In genomic region chr7:5750026-5750425, GRCh38 we compare ENCODE assay signal across 21 cellular contexts. TPM values are rescaled to one million over a fixed set of nuclear protein-coding genes. Genes with fewer than 3 reads are reported as not detected.
DNase-seq lines count a peak whose midpoint lies in the region; ATAC-seq and TF ChIP-seq lines count a peak whose summit lies in the region.
"Had no signal": no experiment of that assay in that cellular context is flagged by ENCODE, and none has a peak within 500 bp of the region (broad histone marks: within the 10 kb centered on the region; RNA-seq: fewer than 3 reads in every experiment).

No MANE protein-coding gene starts in this region.

- no peak overlapping the region for H2BK120ac ChIP-seq in mesendoderm (ENCODE audit: low read depth, low read length)

- H3K27me3 ChIP-seq in PC-3 (ENCODE audit: low read length), result no peaks in the 10 kb centered on the region
- H3K27me3 ChIP-seq in rectal smooth muscle tissue (ENCODE audit: control insufficient read depth, insufficient read depth, low read length), result no peaks in the 10 kb centered on the region
- no peaks in the 10 kb centered on the region for H3K27me3 ChIP-seq in mesendoderm (ENCODE audit: insufficient read depth, low read length, poor library complexity)
- no peaks in the 10 kb centered on the region for H3K27me3 ChIP-seq in vagina
- H3K27me3 ChIP-seq: gastroesophageal sphincter, testis had no signal

- H3K18ac ChIP-seq in mesendoderm (ENCODE audit: low read length), result no peak overlapping the region

- POLR2A ChIA-PET in PC-3 (lab: Charles Lee; ENCODE audit: unreplicated experiment), result no interaction called here
- POLR2A ChIA-PET in activated CD4-positive, alpha-beta T cell treated with anti-CD3 and anti-CD28 coated beads, Interleukin-2, amount 10 ng/mL, durations not matched to agents 7 days and 5 days (lab: Charles Lee), result no interaction called here

- no peaks in the 10 kb centered on the region for H3K79me1 ChIP-seq in mesendoderm (ENCODE audit: low read length)

- H3K27ac ChIP-seq in PC-3 (ENCODE audit: low read length) (no peak overlapping the region), rectal smooth muscle tissue (ENCODE audit: low read depth, low read length) (peak overlapping the region; percentile 8), mesendoderm (ENCODE audit: low read depth, low read length) (no peak overlapping the region), vagina (no peak overlapping the region)
- H3K27ac ChIP-seq: gastroesophageal sphincter, testis had no signal

- H3K4me2 ChIP-seq in PC-3 (ENCODE audit: low read length) (no peak overlapping the region), mesendoderm (ENCODE audit: low read length) (no peak overlapping the region)

- no peak overlapping the region for H4K5ac ChIP-seq in mesendoderm (ENCODE audit: low read length)

- H3K9ac ChIP-seq in PC-3 (ENCODE audit: low read length) (no peak overlapping the region), rectal smooth muscle tissue (ENCODE audit: low read length) (no peak overlapping the region), mesendoderm (ENCODE audit: low read length) (no peak overlapping the region)

- DNase-seq in GM03348 (ENCODE audit: low spot score), result peak; percentile 60
- DNase-seq in PC-3, result no peak
- peak; percentile 58 for DNase-seq in fibroblast of gingiva (ENCODE audit: low read depth)
- DNase-seq in epidermal melanocyte (ENCODE audit: insufficient read length, low spot score), result no peak
- DNase-seq in activated CD4-positive, alpha-beta T cell treated with anti-CD3 and anti-CD28 coated beads, Interleukin-2, amount 10 ng/mL, durations not matched to agents 7 days and 5 days, result no peak
- DNase-seq in mesendoderm, result no peak
- no peak for DNase-seq in vagina (ENCODE audit: extremely low spot score in 2 of 2)
- DNase-seq: activated CD4-positive, alpha-beta memory T cell treated with anti-CD3 and anti-CD28 coated beads, Interleukin-2, amount 10 ng/mL, durations not matched to agents 7 days and 5 days; activated naive CD4-positive, alpha-beta T cell treated with anti-CD3 and anti-CD28 coated beads for 36 hours; activated T-cell treated with anti-CD3 and anti-CD28 coated beads, Interleukin-2, amount 50 U/mL, for 1 hour; aorta; Calu3; EL; NCI-H1436; retina; SIG-M5; T-helper 2 cell; testis had no signal

- ATAC-seq in PC-3, result no peak
- ATAC-seq: gastroesophageal sphincter had no signal

- peaks cover 3% of the 10 kb centered on the region for H3K9me3 Mint-ChIP-seq in activated CD4-positive, alpha-beta T cell treated with anti-CD3 and anti-CD28 coated beads, Interleukin-2, amount 10 ng/mL, durations not matched to agents 7 days and 5 days
- H3K9me3 Mint-ChIP-seq: activated CD4-positive, alpha-beta memory T cell treated with anti-CD3 and anti-CD28 coated beads, Interleukin-2, amount 10 ng/mL, durations not matched to agents 7 days and 5 days had no signal

- no peak overlapping the region for H3K4ac ChIP-seq in mesendoderm (ENCODE audit: low read depth, low read length)

- peaks cover 32% of the 10 kb centered on the region for H3K36me3 Mint-ChIP-seq in activated CD4-positive, alpha-beta T cell treated with anti-CD3 and anti-CD28 coated beads, Interleukin-2, amount 10 ng/mL, durations not matched to agents 7 days and 5 days (ENCODE audit: low read depth)

- H3K56ac ChIP-seq in mesendoderm (ENCODE audit: low read length), result no peak overlapping the region

- TF ChIP-seq POLR2A in vagina (IDR thresholded peaks at IDR 0.05), result no peak

- H3K4me3 ChIP-seq in PC-3 (ENCODE audit: low read length), result no peak overlapping the region
- H3K4me3 ChIP-seq in rectal smooth muscle tissue (ENCODE audit: low read length), result no peak overlapping the region
- H3K4me3 ChIP-seq in mesendoderm (ENCODE audit: low read length), result no peak overlapping the region
- no peak overlapping the region for H3K4me3 ChIP-seq in vagina
- H3K4me3 ChIP-seq: gastroesophageal sphincter, testis had no signal

- TF ChIP-seq CTCF in PC-3 (conservative IDR thresholded peaks at IDR 0.05; ENCODE audit: low read depth, low read length) (no peak), vagina (IDR thresholded peaks at IDR 0.05) (no peak)

- H3K36me3 ChIP-seq in PC-3 (ENCODE audit: low read depth, low read length) (peaks cover 31% of the 10 kb centered on the region), rectal smooth muscle tissue (ENCODE audit: control insufficient read depth, insufficient read depth, low read length) (peaks cover 7% of the 10 kb centered on the region), mesendoderm (ENCODE audit: control insufficient read depth, insufficient read depth, low read length) (peaks cover 6% of the 10 kb centered on the region), vagina (peaks cover 0 to 23% of the 10 kb centered on the region in 2 donors)

- no peak overlapping the region for H2BK15ac ChIP-seq in mesendoderm (replicated peaks; ENCODE audit: low read depth)

- BruUV-seq in PC-3 (replicated peaks; lab: Mats Ljungman, UMichigan), result TSS peak; percentile 5

- no peaks in the 10 kb centered on the region for H3K27me3 Mint-ChIP-seq in activated CD4-positive, alpha-beta T cell treated with anti-CD3 and anti-CD28 coated beads, Interleukin-2, amount 10 ng/mL, durations not matched to agents 7 days and 5 days
- H3K27me3 Mint-ChIP-seq: activated CD4-positive, alpha-beta memory T cell treated with anti-CD3 and anti-CD28 coated beads, Interleukin-2, amount 10 ng/mL, durations not matched to agents 7 days and 5 days; B cell had no signal

- H3K4me1 ChIP-seq in PC-3 (ENCODE audit: insufficient read depth, low read length) (no peaks in the 10 kb centered on the region), rectal smooth muscle tissue (ENCODE audit: control insufficient read depth, insufficient read depth, low read length) (peaks cover under 1% of the 10 kb centered on the region), mesendoderm (ENCODE audit: control insufficient read depth, low read depth, low read length) (no peaks in the 10 kb centered on the region), vagina (peaks cover 4% of the 10 kb centered on the region)

- no peak overlapping the region for H3K4me3 Mint-ChIP-seq in activated CD4-positive, alpha-beta T cell treated with anti-CD3 and anti-CD28 coated beads, Interleukin-2, amount 10 ng/mL, durations not matched to agents 7 days and 5 days
- H3K4me3 Mint-ChIP-seq: activated CD4-positive, alpha-beta memory T cell treated with anti-CD3 and anti-CD28 coated beads, Interleukin-2, amount 10 ng/mL, durations not matched to agents 7 days and 5 days; activated naive CD4-positive, alpha-beta T cell treated with anti-CD3 and anti-CD28 coated beads for 36 hours; B cell had no signal

- H3K9me2 ChIP-seq in PC-3 (replicated peaks; ENCODE audit: low read length), result no peaks in the 10 kb centered on the region

- no peak overlapping the region for H2AFZ ChIP-seq in PC-3 (ENCODE audit: low read length)

- H3K23ac ChIP-seq in mesendoderm (ENCODE audit: low read length), result no peak overlapping the region

- intact Hi-C loops in PC-3 (cut with micrococcal nuclease), result no loop called here
- intact Hi-C loops in vagina (cut with DNase I), result no loop called here

- no peaks in the 10 kb centered on the region for H3K9me3 ChIP-seq in PC-3 (ENCODE audit: low read length)
- no peaks in the 10 kb centered on the region for H3K9me3 ChIP-seq in vagina
- H3K9me3 ChIP-seq: gastroesophageal sphincter, testis had no signal

- CTCF ChIA-PET in PC-3 (lab: Charles Lee), result no interaction called here
- CTCF ChIA-PET in activated CD4-positive, alpha-beta T cell treated with anti-CD3 and anti-CD28 coated beads, Interleukin-2, amount 10 ng/mL, durations not matched to agents 7 days and 5 days (lab: Charles Lee), result no interaction called here

- H3K79me2 ChIP-seq in PC-3 (ENCODE audit: low read length) (0 out of 2 replicates have a peak, but pooled peaks cover 3% of the 10 kb centered on the region), mesendoderm (ENCODE audit: control insufficient read depth, insufficient read depth, low read length) (no peaks in the 10 kb centered on the region)

- no peak overlapping the region for H2BK5ac ChIP-seq in mesendoderm (ENCODE audit: low read length)

- H3F3A ChIP-seq in PC-3 (ENCODE audit: low read length, unreplicated experiment), result no peaks in the 10 kb centered on the region

- no peak overlapping the region for H2AK5ac ChIP-seq in mesendoderm (ENCODE audit: low read length)

- H4K20me1 ChIP-seq in PC-3 (ENCODE audit: low read length), result no peaks in the 10 kb centered on the region

- no peak overlapping the region for H3K27ac Mint-ChIP-seq in activated CD4-positive, alpha-beta T cell treated with anti-CD3 and anti-CD28 coated beads, Interleukin-2, amount 10 ng/mL, durations not matched to agents 7 days and 5 days
- H3K27ac Mint-ChIP-seq: activated CD4-positive, alpha-beta memory T cell treated with anti-CD3 and anti-CD28 coated beads, Interleukin-2, amount 10 ng/mL, durations not matched to agents 7 days and 5 days; activated naive CD4-positive, alpha-beta T cell treated with anti-CD3 and anti-CD28 coated beads for 36 hours; B cell had no signal

- no peak overlapping the region for H4K8ac ChIP-seq in mesendoderm (ENCODE audit: low read depth, low read length)

- H3K4me1 Mint-ChIP-seq in activated CD4-positive, alpha-beta T cell treated with anti-CD3 and anti-CD28 coated beads, Interleukin-2, amount 10 ng/mL, durations not matched to agents 7 days and 5 days, result no peaks in the 10 kb centered on the region
- H3K4me1 Mint-ChIP-seq: activated CD4-positive, alpha-beta memory T cell treated with anti-CD3 and anti-CD28 coated beads, Interleukin-2, amount 10 ng/mL, durations not matched to agents 7 days and 5 days; B cell had no signal

RNA-seq across cellular contexts. Expression of gene RNF216, which starts 31.4 kb away (rescaled TPM):
- total RNA-seq in PC-3 (2014; rRNA removed) (21.1 and 22.2 TPM in 2 replicates), vagina (27.7 TPM)
- total RNA-seq in activated CD4-positive, alpha-beta T cell treated with anti-CD3 and anti-CD28 coated beads, Interleukin-2, amount 10 ng/mL, durations not matched to agents 7 days and 5 days, result 10 to 100 TPM; 37.1 to 41.5 TPM
- polyA plus RNA-seq in mesendoderm (2013, experiment 1 of 2), result 22.3 TPM
- polyA plus RNA-seq in mesendoderm (2013, experiment 2 of 2), result 22.6 TPM

Comparison
In these comparisons a context has a peak if more than half of its experiments do, and no peak if none do; other contexts are left out.
1. DNase-seq: peak in GM03348 (single experiment) and fibroblast of gingiva (single experiment); none in PC-3 (single experiment), epidermal melanocyte (single experiment), activated CD4-positive, alpha-beta T cell treated with anti-CD3 and anti-CD28 coated beads, Interleukin-2, amount 10 ng/mL, durations not matched to agents 7 days and 5 days (single experiment), mesendoderm (single experiment) and vagina (0 of 2).